ENCODE assay signal across 18 cellular contexts in genomic region chr13:37288057-37288720, GRCh38.
A peak's percentile ranks its signal among the peaks of the same experiment; 100 is the strongest.
DNase-seq lines count a peak whose midpoint lies in the region; ATAC-seq and TF ChIP-seq lines count a peak whose summit lies in the region.
"Had no signal": no experiment of that assay in that cellular context is flagged by ENCODE, and none has a peak within 500 bp of the region (broad histone marks: within the 10 kb centered on the region; RNA-seq: fewer than 3 reads in every experiment).

No MANE protein-coding gene starts in this region.

- H3K4me3 ChIP-seq in cardiac fibroblast (replicated peaks in 1 of 2; ENCODE audit: low read depth in 2 of 2, low read length in 2 of 2) (no peak overlapping the region), left ventricle myocardium inferior (no peak overlapping the region), osteoblast (ENCODE audit: insufficient read depth, low read length) (no peak overlapping the region), ovary (no peak overlapping the region)
- H3K4me3 ChIP-seq: K562 had no signal

- ATAC-seq in HG02938 (IDR thresholded peaks at IDR 0.05; ENCODE audit: unreplicated experiment) (no peak), HG02970 (IDR thresholded peaks at IDR 0.05; ENCODE audit: low FRiP score, unreplicated experiment) (no peak)
- ATAC-seq: K562 had no signal

- no peaks in the 10 kb centered on the region for H3K36me3 Mint-ChIP-seq in endothelial cell (ENCODE audit: low read depth, unreplicated experiment)
- H3K36me3 Mint-ChIP-seq: CD8-positive, alpha-beta memory T cell had no signal

- no peaks in the 10 kb centered on the region for H3K9me3 Mint-ChIP-seq in endothelial cell (ENCODE audit: unreplicated experiment)

- DNase-seq in cardiac fibroblast (ENCODE audit: low read depth in 2 of 2) (peak; percentile 44 to 88), endothelial cell (ENCODE audit: low spot score) (no peak), left ventricle myocardium inferior (no peak), osteoblast (ENCODE audit: insufficient read length, low spot score, missing footprints) (no peak), RKO (ENCODE audit: low spot score) (no peak), ovary (no peak)
- DNase-seq: ACHN; C1 segment of cervical spinal cord; CD8-positive, alpha-beta memory T cell; H7; NCI-H1092 treated with DMSO at 0.1 percent for 48 hours; NCI-H146; NCI-H2081; NK-92 treated with Interleukin-12 subunit alpha and Interleukin-12 subunit beta, amount 100 ng/mL, for 24 hours; SHP77 treated with DMSO at 0.1 percent for 48 hours had no signal

- H3K27ac ChIP-seq in left ventricle myocardium inferior (replicated peaks) (peak overlapping the region; percentile 30), osteoblast (ENCODE audit: low read depth, low read length) (no peak overlapping the region), ovary (no peak overlapping the region)

- peak overlapping the region; percentile 34 for H3K27ac Mint-ChIP-seq in endothelial cell (ENCODE audit: unreplicated experiment)
- H3K27ac Mint-ChIP-seq: CD8-positive, alpha-beta memory T cell had no signal

- H3K36me3 ChIP-seq in left ventricle myocardium inferior: no peaks in the 10 kb centered on the region
- no peaks in the 10 kb centered on the region for H3K36me3 ChIP-seq in osteoblast (ENCODE audit: insufficient read depth, low read length)
- no peaks in the 10 kb centered on the region for H3K36me3 ChIP-seq in ovary

- no peaks in the 10 kb centered on the region for H3K27me3 Mint-ChIP-seq in endothelial cell (ENCODE audit: unreplicated experiment)
- H3K27me3 Mint-ChIP-seq: CD8-positive, alpha-beta memory T cell had no signal

- TF ChIP-seq CTCF in cardiac fibroblast (IDR thresholded peaks at IDR 0.05; ENCODE audit: low read depth, low read length): no peak
- no peak for TF ChIP-seq CTCF in endothelial cell (IDR thresholded peaks at IDR 0.05; ENCODE audit: unreplicated experiment)
- no peak for TF ChIP-seq CTCF in left ventricle myocardium inferior (IDR thresholded peaks at IDR 0.05; ENCODE audit: borderline replicate concordance)
- TF ChIP-seq CTCF in osteoblast (IDR thresholded peaks at IDR 0.05; ENCODE audit: extremely low read depth, low read depth, low read length): no peak
- TF ChIP-seq CTCF in ovary (IDR thresholded peaks at IDR 0.05): no peak

- H2AFZ ChIP-seq in osteoblast (ENCODE audit: low read length): peak overlapping the region; percentile 61

- intact Hi-C loops in left ventricle myocardium inferior (cut with micrococcal nuclease): no loop called here
- intact Hi-C loops in ovary (cut with DNase I): no loop called here

- no peak overlapping the region for H3K4me2 ChIP-seq in osteoblast (ENCODE audit: insufficient read depth, low read length)

- H3K4me1 ChIP-seq in left ventricle myocardium inferior (peaks cover 5% of the 10 kb centered on the region), osteoblast (ENCODE audit: insufficient read depth, low read length) (no peaks in the 10 kb centered on the region), ovary (ENCODE audit: insufficient read depth) (no peaks in the 10 kb centered on the region)

- WGBS in ovary, 3 donors: 47 to 52% (median 48%) methylated on average over 6 of the region's 6 CpGs

- no peaks in the 10 kb centered on the region for H3K27me3 ChIP-seq in left ventricle myocardium inferior (ENCODE audit: low read depth)
- no peaks in the 10 kb centered on the region for H3K27me3 ChIP-seq in osteoblast (ENCODE audit: insufficient read depth, low read length)
- H3K27me3 ChIP-seq in ovary: no peaks in the 10 kb centered on the region

- TF ChIP-seq POLR2A in ovary (IDR thresholded peaks at IDR 0.05): no peak

- H3K4me3 Mint-ChIP-seq in endothelial cell (ENCODE audit: unreplicated experiment): no peak overlapping the region
- H3K4me3 Mint-ChIP-seq: CD8-positive, alpha-beta memory T cell had no signal

- H3K9me3 ChIP-seq in left ventricle myocardium inferior (replicated peaks) (peaks cover 23% of the 10 kb centered on the region), osteoblast (ENCODE audit: low read depth, low read length) (no peaks in the 10 kb centered on the region), ovary (no peaks in the 10 kb centered on the region)

- peaks cover 6% of the 10 kb centered on the region for H3K4me1 Mint-ChIP-seq in endothelial cell (ENCODE audit: unreplicated experiment)
- H3K4me1 Mint-ChIP-seq: CD8-positive, alpha-beta memory T cell had no signal

- no peaks in the 10 kb centered on the region for H3K79me2 ChIP-seq in osteoblast (ENCODE audit: insufficient read depth, low read length)

- TF ChIP-seq EP300 in ovary (IDR thresholded peaks at IDR 0.05): no peak

- no peaks in the 10 kb centered on the region for H4K20me1 ChIP-seq in osteoblast (ENCODE audit: insufficient read depth, low read length)

Comparison
In these comparisons a context has a peak if more than half of its experiments do, and no peak if none do; other contexts are left out.
1. DNase-seq: peak in cardiac fibroblast (2 of 2); none in endothelial cell (single experiment), left ventricle myocardium inferior (single experiment), osteoblast (single experiment), RKO (single experiment) and ovary (0 of 5).